In the genomic region with DNA sequence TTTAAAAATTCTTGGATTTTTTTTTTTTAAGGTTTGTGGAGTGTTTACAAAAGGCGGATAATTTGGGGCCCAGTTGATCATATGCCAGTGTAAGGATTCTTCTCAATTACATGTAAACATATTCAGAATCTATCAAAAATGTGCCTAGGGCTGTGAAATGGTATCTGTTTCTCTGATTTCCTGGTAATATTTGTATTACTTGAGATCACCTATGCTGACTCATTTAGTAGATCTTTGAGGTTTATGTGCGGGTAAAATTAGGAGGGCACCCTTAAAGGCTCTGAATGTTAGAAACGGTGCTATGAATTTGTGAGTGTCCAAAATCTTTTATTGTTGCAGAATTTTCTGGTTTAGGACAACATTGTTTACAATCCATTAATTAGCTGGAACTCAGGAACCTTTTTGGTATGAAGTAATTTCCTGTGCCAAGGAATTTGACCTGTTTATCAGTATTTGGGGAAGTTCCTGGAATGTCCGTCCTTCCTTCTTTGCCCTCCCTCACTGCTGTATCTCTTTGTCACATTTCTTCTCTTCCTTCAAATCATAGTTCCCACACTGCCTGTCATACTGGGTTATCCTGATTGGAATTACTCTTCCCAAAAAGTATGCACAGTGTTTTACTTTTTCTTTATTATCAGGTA, we compare ENCODE assay signal across 10 cellular contexts.
A peak's percentile ranks its signal among the peaks of the same experiment; 100 is the strongest.
DNase-seq lines count a peak whose midpoint lies in the region; FAIRE-seq and TF ChIP-seq lines count a peak whose summit lies in the region.
"Had no signal": no experiment of that assay in that cellular context is flagged by ENCODE, and none has a peak within 500 bp of the region (broad histone marks: within the 10 kb centered on the region; RNA-seq: fewer than 3 reads in every experiment).

No MANE protein-coding gene starts in this region.

- TF ChIP-seq POLR2A in ovary (IDR thresholded peaks at IDR 0.05) = no peak

- H3K27ac ChIP-seq in ovary (no peak overlapping the region), RWPE1 (no peak overlapping the region)
- H3K27ac ChIP-seq: neutrophil had no signal

- H3K27me3 Mint-ChIP-seq in chondrocyte (ENCODE audit: low read depth) = no peaks in the 10 kb centered on the region
- H3K27me3 Mint-ChIP-seq in osteocyte (ENCODE audit: unreplicated experiment) = no peaks in the 10 kb centered on the region
- H3K27me3 Mint-ChIP-seq: CD4-positive, alpha-beta memory T cell had no signal

- no peak overlapping the region for H3K4me3 Mint-ChIP-seq in chondrocyte (ENCODE audit: unreplicated experiment)
- no peak overlapping the region for H3K4me3 Mint-ChIP-seq in osteocyte (ENCODE audit: unreplicated experiment)
- H3K4me3 Mint-ChIP-seq: CD4-positive, alpha-beta memory T cell had no signal

- no peak overlapping the region for H3K4me3 ChIP-seq in ovary

- H3K36me3 ChIP-seq in ovary = no peaks in the 10 kb centered on the region
- H3K36me3 ChIP-seq: neutrophil had no signal

- H3K36me3 Mint-ChIP-seq in chondrocyte (ENCODE audit: low read depth) = peaks cover 6% of the 10 kb centered on the region
- H3K36me3 Mint-ChIP-seq in osteocyte (ENCODE audit: unreplicated experiment) = peaks cover 18% of the 10 kb centered on the region

- CTCF ChIA-PET in RWPE1 (lab: Yijun Ruan, JAX) = no interaction called here

- DNase-seq in Daoy (ENCODE audit: low read depth) (peak; percentile 35), HT-29 (ENCODE audit: low spot score) (peak; percentile 22), chondrocyte (ENCODE audit: low spot score) (no peak), osteocyte (ENCODE audit: extremely low spot score, unreplicated experiment) (no peak), ovary (no peak), ecto neural progenitor cell (ENCODE audit: low spot score) (no peak), RWPE1 (ENCODE audit: low spot score) (no peak), HTR-8/SVneo (ENCODE audit: insufficient read length, low spot score) (no peak)
- DNase-seq: CD4-positive, alpha-beta memory T cell had no signal

- POLR2A ChIA-PET in RWPE1 (lab: Yijun Ruan, JAX; ENCODE audit: low non-redundant PET) = no interaction called here

- H3K27ac Mint-ChIP-seq in chondrocyte (ENCODE audit: unreplicated experiment) = peak overlapping the region; percentile 77
- H3K27ac Mint-ChIP-seq in osteocyte (ENCODE audit: unreplicated experiment) = peak overlapping the region; percentile 40
- H3K27ac Mint-ChIP-seq: CD4-positive, alpha-beta memory T cell had no signal

- no peak for FAIRE-seq in HTR-8/SVneo (lab: Jason Lieb, UNC)

- TF ChIP-seq EP300 in ovary (IDR thresholded peaks at IDR 0.05) = no peak

- peaks cover 7% of the 10 kb centered on the region for H3K9me3 Mint-ChIP-seq in chondrocyte (ENCODE audit: low read depth)
- peaks cover 12% of the 10 kb centered on the region for H3K9me3 Mint-ChIP-seq in osteocyte (ENCODE audit: unreplicated experiment)

- no peaks in the 10 kb centered on the region for H3K9me3 ChIP-seq in ovary
- H3K9me3 ChIP-seq: neutrophil had no signal

- H3K4me1 Mint-ChIP-seq in chondrocyte (ENCODE audit: low read depth) = peaks cover 44% of the 10 kb centered on the region
- H3K4me1 Mint-ChIP-seq in osteocyte (ENCODE audit: unreplicated experiment) = peaks cover 26% of the 10 kb centered on the region

- H3K27me3 ChIP-seq in ovary = no peaks in the 10 kb centered on the region
- H3K27me3 ChIP-seq: neutrophil had no signal

- 9 to 14% (median 9%) methylated on average over 4 of the region's 4 CpGs for WGBS in ovary, 3 donors

- TF ChIP-seq CTCF in chondrocyte (IDR thresholded peaks at IDR 0.05) (no peak), osteocyte (IDR thresholded peaks at IDR 0.05) (no peak), ovary (IDR thresholded peaks at IDR 0.05) (no peak), RWPE1 (conservative IDR thresholded peaks at IDR 0.05; ENCODE audit: low read depth) (no peak)

- H3K4me1 ChIP-seq in ovary (ENCODE audit: insufficient read depth) = peaks cover 21% of the 10 kb centered on the region

- intact Hi-C loops in ovary (cut with DNase I) = loop anchor here in 1 of 4 donors (10.0 kb wide), 1 partner anchor 124 kb away; no protein-coding TSS in a partner anchor

Comparison
In these comparisons a context has a peak if more than half of its experiments do, and no peak if none do; other contexts are left out.
1. DNase-seq: peak in Daoy (single experiment) and HT-29 (single experiment); none in chondrocyte (single experiment), osteocyte (single experiment), ovary (0 of 5), ecto neural progenitor cell (single experiment), RWPE1 (single experiment) and HTR-8/SVneo (single experiment).